7 cellular contexts compared by ENCODE assay signal in genomic region chr6:117908246-117909107, GRCh38. TPM values are rescaled to one million over a fixed set of nuclear protein-coding genes. Genes with fewer than 3 reads are reported as not detected.
DNase-seq lines count a peak whose midpoint lies in the region; ATAC-seq, FAIRE-seq and TF ChIP-seq lines count a peak whose summit lies in the region.

No MANE protein-coding gene starts in this region.

- H3K9me3 Mint-ChIP-seq in activated T-helper 1 cell treated with anti-CD3 and anti-CD28 coated beads, Interleukin-12 subunit alpha, Interleukin-12 subunit beta, Interleukin-2, Interleukin-4 antibody, amounts not matched to agents 30 ng/mL and 10 ng/mL and 1 ng/mL, durations not matched to agents 14 hours and 24 hours and 36 hours = no peaks in the 10 kb centered on the region
- H3K9me3 Mint-ChIP-seq in immature natural killer cell = peaks cover 0 to 5% (median 0%) of the 10 kb centered on the region in 6 donors

- H3K27ac Mint-ChIP-seq in activated T-helper 1 cell treated with anti-CD3 and anti-CD28 coated beads, Interleukin-12 subunit alpha, Interleukin-12 subunit beta, Interleukin-2, Interleukin-4 antibody, amounts not matched to agents 30 ng/mL and 10 ng/mL and 1 ng/mL, durations not matched to agents 14 hours and 24 hours and 36 hours = no peak overlapping the region
- H3K27ac Mint-ChIP-seq in immature natural killer cell = no peak overlapping the region

- DNase-seq in HEK293T (ENCODE audit: extremely low spot score) (peak; percentile 54), immature natural killer cell (no peak), D721Med (ENCODE audit: insufficient read length, low spot score) (no peak)
- DNase-seq in activated T-helper 1 cell treated with anti-CD3 and anti-CD28 coated beads, Interleukin-12 subunit alpha, Interleukin-12 subunit beta, Interleukin-2, Interleukin-4 antibody, amounts not matched to agents 30 ng/mL and 10 ng/mL and 1 ng/mL, durations not matched to agents 14 hours and 24 hours and 36 hours (ENCODE audit: low spot score) = no peak
- peak; percentile 23 for DNase-seq in stimulated activated CD8-positive, alpha-beta memory T cell treated with anti-CD3 and anti-CD28 coated beads, Interleukin-4, amount 100 ng/mL, for 48 hours

- POLR2A ChIA-PET in HEK293T (lab: Yijun Ruan, JAX) = no interaction called here

- FAIRE-seq in D721Med (lab: Jason Lieb, UNC) = no peak

- H3K27me3 Mint-ChIP-seq in activated T-helper 1 cell treated with anti-CD3 and anti-CD28 coated beads, Interleukin-12 subunit alpha, Interleukin-12 subunit beta, Interleukin-2, Interleukin-4 antibody, amounts not matched to agents 30 ng/mL and 10 ng/mL and 1 ng/mL, durations not matched to agents 14 hours and 24 hours and 36 hours (ENCODE audit: insufficient read depth) = peaks cover 44% of the 10 kb centered on the region
- peaks cover 6 to 34% (median 22%) of the 10 kb centered on the region in 3 donors for H3K27me3 Mint-ChIP-seq in immature natural killer cell (ENCODE audit: low read depth in 3 of 3)

- intact Hi-C loops in activated T-helper 1 cell treated with anti-CD3 and anti-CD28 coated beads, Interleukin-12 subunit alpha, Interleukin-12 subunit beta, Interleukin-2, Interleukin-4 antibody, amounts not matched to agents 30 ng/mL and 10 ng/mL and 1 ng/mL, durations not matched to agents 14 hours and 24 hours and 36 hours (cut with micrococcal nuclease) = no loop called here

- H3K36me3 Mint-ChIP-seq in activated T-helper 1 cell treated with anti-CD3 and anti-CD28 coated beads, Interleukin-12 subunit alpha, Interleukin-12 subunit beta, Interleukin-2, Interleukin-4 antibody, amounts not matched to agents 30 ng/mL and 10 ng/mL and 1 ng/mL, durations not matched to agents 14 hours and 24 hours and 36 hours (ENCODE audit: low read depth) = no peaks in the 10 kb centered on the region
- no peaks in the 10 kb centered on the region for H3K36me3 Mint-ChIP-seq in immature natural killer cell

- CTCF ChIA-PET in HEK293T (lab: Yijun Ruan, JAX) = interaction anchor here (1.4 kb wide), 1 partner anchor 68 kb away, joined by 7 read pairs; no protein-coding TSS in a partner anchor

- peak overlapping the region; percentile 44 for H3K4me3 Mint-ChIP-seq in activated T-helper 1 cell treated with anti-CD3 and anti-CD28 coated beads, Interleukin-12 subunit alpha, Interleukin-12 subunit beta, Interleukin-2, Interleukin-4 antibody, amounts not matched to agents 30 ng/mL and 10 ng/mL and 1 ng/mL, durations not matched to agents 14 hours and 24 hours and 36 hours
- H3K4me3 Mint-ChIP-seq in immature natural killer cell = peak overlapping the region; percentile 22 to 80 (median 69)

- no peak for ATAC-seq in GM21526 (IDR thresholded peaks at IDR 0.05; ENCODE audit: low FRiP score, unreplicated experiment)
- no peak for ATAC-seq in GM19452 (IDR thresholded peaks at IDR 0.05; ENCODE audit: unreplicated experiment)

- TF ChIP-seq CTCF in D721Med (IDR thresholded peaks at IDR 0.05; ENCODE audit: insufficient read depth, missing control alignments) = no peak

- no peaks in the 10 kb centered on the region for H3K4me1 Mint-ChIP-seq in activated T-helper 1 cell treated with anti-CD3 and anti-CD28 coated beads, Interleukin-12 subunit alpha, Interleukin-12 subunit beta, Interleukin-2, Interleukin-4 antibody, amounts not matched to agents 30 ng/mL and 10 ng/mL and 1 ng/mL, durations not matched to agents 14 hours and 24 hours and 36 hours (ENCODE audit: low read depth)
- H3K4me1 Mint-ChIP-seq in immature natural killer cell = peaks cover 11 to 16% of the 10 kb centered on the region in 2 donors

TF ChIP-seq in HEK293T, 16 proteins besides CTCF, POLR2A, EP300 and RAD21:
- TF ChIP-seq FOXM1 (IDR thresholded peaks at IDR 0.05; ENCODE audit: borderline replicate concordance) = no peak
- TF ChIP-seq L3MBTL2 (conservative IDR thresholded peaks at IDR 0.05) = peak; percentile 95

RNA-seq across cellular contexts. Expression of gene SLC35F1, which starts 1.4 kb away (rescaled TPM):
- total RNA-seq in activated T-helper 1 cell treated with anti-CD3 and anti-CD28 coated beads, Interleukin-12 subunit alpha, Interleukin-12 subunit beta, Interleukin-2, Interleukin-4 antibody, amounts not matched to agents 30 ng/mL and 10 ng/mL and 1 ng/mL, durations not matched to agents 14 hours and 24 hours and 36 hours = not detected in 2 replicates
- polyA plus RNA-seq in immature natural killer cell = not detected

Comparison
In these comparisons a context has a peak if more than half of its experiments do, and no peak if none do; other contexts are left out.
1. DNase-seq: peak in HEK293T (single experiment) and stimulated activated CD8-positive, alpha-beta memory T cell treated with anti-CD3 and anti-CD28 coated beads, Interleukin-4, amount 100 ng/mL, for 48 hours (single experiment); none in activated T-helper 1 cell treated with anti-CD3 and anti-CD28 coated beads, Interleukin-12 subunit alpha, Interleukin-12 subunit beta, Interleukin-2, Interleukin-4 antibody, amounts not matched to agents 30 ng/mL and 10 ng/mL and 1 ng/mL, durations not matched to agents 14 hours and 24 hours and 36 hours (single experiment), immature natural killer cell (0 of 3) and D721Med (single experiment).